Comparison of ENCODE assay signal across 8 cellular contexts in the genomic region with DNA sequence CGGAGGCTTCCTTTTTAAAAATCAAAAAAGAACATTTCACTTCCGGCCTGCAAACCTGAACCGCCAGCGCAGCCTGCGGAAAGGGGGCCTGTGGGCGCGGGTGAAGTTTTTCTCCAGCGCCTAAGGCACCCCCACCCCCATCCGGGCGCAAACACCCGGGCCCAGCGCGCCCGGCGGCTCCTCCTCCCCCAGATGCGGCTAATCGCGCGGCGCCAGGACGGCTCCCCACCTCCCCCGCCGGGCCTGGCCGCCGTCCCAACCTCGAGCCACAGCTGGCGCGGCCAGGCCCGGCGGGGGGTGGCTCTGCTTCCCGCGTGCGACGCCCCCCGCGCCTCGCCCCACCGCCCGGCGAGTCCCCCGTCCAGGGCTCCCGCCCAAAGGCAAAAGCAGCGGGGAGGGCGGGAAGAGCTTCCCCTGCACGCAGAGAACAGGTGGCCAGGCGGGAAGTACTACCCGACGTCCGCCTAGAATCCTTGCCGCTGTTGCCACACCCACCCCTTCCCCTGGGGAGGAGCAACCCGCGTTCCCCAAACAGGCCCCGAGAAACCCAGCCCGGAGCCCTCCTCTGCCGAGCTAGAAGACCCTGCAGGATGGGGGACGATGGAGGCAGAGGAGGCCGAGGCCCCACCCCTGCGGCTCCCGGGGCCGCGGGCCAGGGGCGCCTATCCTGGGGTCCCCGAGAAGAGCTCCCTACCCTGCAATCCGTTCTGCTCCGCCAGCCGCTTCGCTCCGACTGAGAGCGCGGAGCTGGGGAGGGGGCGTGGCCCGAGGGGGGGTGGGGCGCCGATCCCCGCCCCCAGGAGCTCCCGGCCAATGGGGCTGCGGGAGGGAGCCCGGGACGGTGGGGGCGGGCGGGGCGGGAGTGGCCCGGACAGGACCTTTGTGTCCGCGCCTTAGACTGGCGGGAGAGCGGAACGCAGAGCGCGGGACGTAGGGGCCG. TPM values are rescaled to one million over a fixed set of nuclear protein-coding genes. Genes with fewer than 3 reads are reported as not detected.
DNase-seq lines count a peak whose midpoint lies in the region; ATAC-seq and TF ChIP-seq lines count a peak whose summit lies in the region.

Gene CARHSP1, minus strand, starts transcription at position 735 of the 940 bp plus-strand sequence. CDS start 9,678 bp downstream, outside the sequence.

- no peaks in the 10 kb centered on the region for H3K27me3 ChIP-seq in mesendoderm (ENCODE audit: insufficient read depth, low read length, poor library complexity)

- peaks cover 41% of the 10 kb centered on the region for H3K79me2 ChIP-seq in mesendoderm (ENCODE audit: control insufficient read depth, insufficient read depth, low read length)

- peak within 1 kb of the TSS; percentile 90 to 97 for H3K4me3 Mint-ChIP-seq in effector memory CD8-positive, alpha-beta T cell

- DNase-seq in CMK (ENCODE audit: low read depth) (peak; percentile 83), GM20000 (ENCODE audit: low spot score) (peak; percentile 99), HT-29 (ENCODE audit: low spot score) (peak; percentile 90), mesendoderm (peak; percentile 96)
- peak; percentile 90 for DNase-seq in NK-92 treated with Interleukin-12 subunit alpha and Interleukin-12 subunit beta, amount 100 ng/mL, for 24 hours (lab: John Stamatoyannopoulos, UW)
- DNase-seq in activated CD8-positive, alpha-beta memory T cell treated with anti-CD3 and anti-CD28 coated beads for 4 hours (ENCODE audit: low read depth in 2 of 2), result peak; percentile 49 to 62
- peak; percentile 68 to 71 (median 70) for DNase-seq in effector memory CD8-positive, alpha-beta T cell
- DNase-seq in stimulated activated CD8-positive, alpha-beta memory T cell treated with anti-CD3 and anti-CD28 coated beads, Interleukin-15, amount 100 ng/mL, for 24 hours (ENCODE audit: low read depth), result peak; percentile 51

- H2BK120ac ChIP-seq in mesendoderm (ENCODE audit: low read depth, low read length), result no peak within 1 kb of the TSS

- H4K8ac ChIP-seq in mesendoderm (ENCODE audit: low read depth, low read length), result no peak within 1 kb of the TSS

- peaks cover 5% of the 10 kb centered on the region for H3K36me3 Mint-ChIP-seq in effector memory CD8-positive, alpha-beta T cell (ENCODE audit: insufficient read depth)

- H3K27ac Mint-ChIP-seq in effector memory CD8-positive, alpha-beta T cell, result peak within 1 kb of the TSS; percentile 72 to 97

- H2AK5ac ChIP-seq in mesendoderm (ENCODE audit: low read length), result no peak within 1 kb of the TSS

- peak within 1 kb of the TSS; percentile 83 for H3K4ac ChIP-seq in mesendoderm (ENCODE audit: low read depth, low read length)

- H3K9me3 Mint-ChIP-seq in effector memory CD8-positive, alpha-beta T cell, result no peaks in the 10 kb centered on the region

- H3K9ac ChIP-seq in mesendoderm (ENCODE audit: low read length), result peak within 1 kb of the TSS; percentile 98

- no peak within 1 kb of the TSS for H3K23ac ChIP-seq in mesendoderm (ENCODE audit: low read length)

- TF ChIP-seq CTCF in GM20000 (IDR thresholded peaks at IDR 0.05; ENCODE audit: extremely low read depth, missing control alignments), result no peak

- no peak within 1 kb of the TSS for H2BK15ac ChIP-seq in mesendoderm (replicated peaks; ENCODE audit: low read depth)

- H3K56ac ChIP-seq in mesendoderm (ENCODE audit: low read length), result peak within 1 kb of the TSS; percentile 92

- peak; percentile 71 for ATAC-seq in effector memory CD8-positive, alpha-beta T cell (replicated peaks)

- peaks cover 34 to 40% of the 10 kb centered on the region in 2 donors for H3K4me1 Mint-ChIP-seq in effector memory CD8-positive, alpha-beta T cell (ENCODE audit: low read depth in 2 of 2)

- no peaks in the 10 kb centered on the region for H3K36me3 ChIP-seq in mesendoderm (ENCODE audit: control insufficient read depth, insufficient read depth, low read length)

- H3K4me2 ChIP-seq in mesendoderm (ENCODE audit: low read length), result peak within 1 kb of the TSS; percentile 100

- peak within 1 kb of the TSS; percentile 89 for H3K18ac ChIP-seq in mesendoderm (ENCODE audit: low read length)

- H2BK5ac ChIP-seq in mesendoderm (ENCODE audit: low read length), result no peak within 1 kb of the TSS

- H3K27ac ChIP-seq in mesendoderm (ENCODE audit: low read depth, low read length), result peak within 1 kb of the TSS; percentile 96

- no CpG with 5 or more reads among the region's 92 CpGs for WGBS in mesendoderm (ENCODE audit: extremely low coverage, insufficient coverage, low lambda C conversion rate)

- H3K4me1 ChIP-seq in mesendoderm (ENCODE audit: control insufficient read depth, low read depth, low read length), result peaks cover 17% of the 10 kb centered on the region

- H3K27me3 Mint-ChIP-seq in effector memory CD8-positive, alpha-beta T cell, result no peaks in the 10 kb centered on the region

- peak within 1 kb of the TSS; percentile 22 for H3K4me3 ChIP-seq in mesendoderm (ENCODE audit: low read length)

- H4K5ac ChIP-seq in mesendoderm (ENCODE audit: low read length), result no peak within 1 kb of the TSS

- peaks cover 14% of the 10 kb centered on the region for H3K79me1 ChIP-seq in mesendoderm (ENCODE audit: low read length)

RNA-seq across cellular contexts. Expression of gene CARHSP1, which starts in this region (rescaled TPM):
- 197 and 220 TPM in 2 replicates for total RNA-seq in HT-29 (2014; rRNA removed; shearing (Covaris generic))
- polyA plus RNA-seq in mesendoderm (2013, experiment 1 of 2), result 81.0 TPM
- 79.6 TPM for polyA plus RNA-seq in mesendoderm (2013, experiment 2 of 2)

Comparison
In these comparisons a context has a peak if more than half of its experiments do, and no peak if none do; other contexts are left out.
1. Peak in every context shown above with its lines: DNase-seq, ATAC-seq, H3K4me3 ChIP-seq and H3K27ac ChIP-seq.